In the genomic region with DNA sequence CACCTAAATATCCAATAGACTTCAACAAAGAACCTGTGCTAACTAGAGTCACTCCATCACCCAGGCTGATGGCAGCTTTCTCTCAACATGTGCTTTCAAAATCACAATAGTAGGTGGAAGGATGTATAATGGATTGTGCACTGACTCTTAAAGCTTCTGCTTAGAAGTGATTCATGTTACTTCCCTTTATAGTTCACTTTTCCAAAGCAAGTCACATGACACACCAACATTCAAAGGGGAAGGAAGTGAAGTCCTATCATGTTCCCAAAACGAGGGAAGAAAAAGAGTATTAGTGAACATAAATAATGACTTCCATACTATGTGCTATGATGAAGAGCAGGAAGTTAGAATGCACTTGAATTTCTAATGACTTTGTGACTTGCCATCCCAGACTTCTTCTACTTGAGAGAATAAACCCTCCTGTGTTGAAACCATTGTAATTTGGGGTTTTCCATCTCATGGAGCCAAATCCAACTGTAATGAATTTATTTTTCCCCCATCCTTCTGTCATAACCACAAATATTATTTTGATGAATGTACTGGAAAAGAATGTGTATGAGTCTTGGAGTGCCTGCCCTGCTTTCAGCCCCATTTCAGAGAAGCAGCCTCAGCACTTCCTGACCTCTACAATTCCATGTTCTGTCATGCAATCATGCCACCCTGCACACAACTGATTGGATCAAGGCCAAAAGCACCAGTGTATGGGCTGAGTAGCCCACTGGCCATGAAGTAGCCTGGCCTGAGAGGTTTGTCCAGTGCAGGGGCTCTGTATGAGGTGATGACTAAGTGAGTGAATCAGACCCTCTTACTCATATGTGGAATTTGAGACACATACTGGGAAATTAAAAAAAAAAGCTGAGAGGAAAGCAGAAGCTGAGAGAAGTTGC, we compare ENCODE assay signal across 9 cellular contexts.
DNase-seq lines count a peak whose midpoint lies in the region; ATAC-seq, FAIRE-seq and TF ChIP-seq lines count a peak whose summit lies in the region.
"Had no signal": no experiment of that assay in that cellular context is flagged by ENCODE, and none has a peak within 500 bp of the region (broad histone marks: within the 10 kb centered on the region; RNA-seq: fewer than 3 reads in every experiment).

No MANE protein-coding gene starts in this region.

- CTCF ChIA-PET in activated CD8-positive, alpha-beta T cell treated with anti-CD3 and anti-CD28 coated beads for 36 hours (lab: Charles Lee) = no interaction called here
- CTCF ChIA-PET in activated CD8-positive, alpha-beta T cell treated with anti-CD3 and anti-CD28 coated beads, Interleukin-2, amount 10 ng/mL, durations not matched to agents 7 days and 5 days (lab: Charles Lee) = no interaction called here

- TF ChIP-seq POLR2A in esophagus muscularis mucosa (IDR thresholded peaks at IDR 0.05; ENCODE audit: low read depth) = no peak

- H3K27ac ChIP-seq in skeletal muscle tissue (ENCODE audit: low read depth, low read length) (peak overlapping the region; percentile 50), esophagus muscularis mucosa (replicated peaks in 1 of 4) (no peak overlapping the region)

- H3K9me3 Mint-ChIP-seq in activated CD8-positive, alpha-beta T cell treated with anti-CD3 and anti-CD28 coated beads for 36 hours = peaks cover 20% of the 10 kb centered on the region
- H3K9me3 Mint-ChIP-seq in activated CD8-positive, alpha-beta T cell treated with anti-CD3 and anti-CD28 coated beads, Interleukin-2, amount 10 ng/mL, durations not matched to agents 7 days and 5 days (ENCODE audit: insufficient read depth) = peaks cover 12% of the 10 kb centered on the region

- no peak overlapping the region for H3K4me3 Mint-ChIP-seq in activated CD8-positive, alpha-beta T cell treated with anti-CD3 and anti-CD28 coated beads for 36 hours
- no peak overlapping the region for H3K4me3 Mint-ChIP-seq in activated CD8-positive, alpha-beta T cell treated with anti-CD3 and anti-CD28 coated beads, Interleukin-2, amount 10 ng/mL, durations not matched to agents 7 days and 5 days

- no peak for TF ChIP-seq EP300 in esophagus muscularis mucosa (IDR thresholded peaks at IDR 0.05)

- POLR2A ChIA-PET in activated CD8-positive, alpha-beta T cell treated with anti-CD3 and anti-CD28 coated beads for 36 hours (lab: Charles Lee) = no interaction called here
- POLR2A ChIA-PET in activated CD8-positive, alpha-beta T cell treated with anti-CD3 and anti-CD28 coated beads, Interleukin-2, amount 10 ng/mL, durations not matched to agents 7 days and 5 days (lab: Charles Lee) = no interaction called here

- no peak for TF ChIP-seq CTCF in activated CD8-positive, alpha-beta T cell treated with anti-CD3 and anti-CD28 coated beads for 36 hours (IDR thresholded peaks at IDR 0.05)
- TF ChIP-seq CTCF in esophagus muscularis mucosa (IDR thresholded peaks at IDR 0.05) = no peak

- peaks cover 11% of the 10 kb centered on the region for H3K4me1 Mint-ChIP-seq in activated CD8-positive, alpha-beta T cell treated with anti-CD3 and anti-CD28 coated beads for 36 hours (ENCODE audit: low read depth)
- H3K4me1 Mint-ChIP-seq in activated CD8-positive, alpha-beta T cell treated with anti-CD3 and anti-CD28 coated beads, Interleukin-2, amount 10 ng/mL, durations not matched to agents 7 days and 5 days (ENCODE audit: low read depth) = peaks cover 9% of the 10 kb centered on the region

- peaks cover 0 to 8% (median 4%) of the 10 kb centered on the region in 3 donors for H3K4me1 ChIP-seq in skeletal muscle tissue (ENCODE audit: control insufficient read depth in 3 of 3, insufficient read depth in 3 of 3, low read length in 3 of 3)
- peaks cover 0 to 22% (median 16%) of the 10 kb centered on the region in 4 donors for H3K4me1 ChIP-seq in esophagus muscularis mucosa

- H3K36me3 ChIP-seq in skeletal muscle tissue (ENCODE audit: control insufficient read depth in 3 of 3, insufficient read depth in 3 of 3, low read length in 3 of 3) (no peaks in the 10 kb centered on the region), esophagus muscularis mucosa (no peaks in the 10 kb centered on the region)

- no peak overlapping the region for H3K4me3 ChIP-seq in skeletal muscle tissue (ENCODE audit: low read length in 3 of 3)
- H3K4me3 ChIP-seq in esophagus muscularis mucosa = no peak overlapping the region

- 57% methylated on average over 1 of the region's 1 CpG for WGBS in esophagus muscularis mucosa

- peak; percentile 32 for ATAC-seq in activated CD8-positive, alpha-beta T cell treated with anti-CD3 and anti-CD28 coated beads for 36 hours
- no peak for ATAC-seq in activated CD8-positive, alpha-beta T cell treated with anti-CD3 and anti-CD28 coated beads, Interleukin-2, amount 10 ng/mL, durations not matched to agents 7 days and 5 days

- peaks cover 2% of the 10 kb centered on the region for H3K36me3 Mint-ChIP-seq in activated CD8-positive, alpha-beta T cell treated with anti-CD3 and anti-CD28 coated beads for 36 hours (ENCODE audit: low read depth)
- no peaks in the 10 kb centered on the region for H3K36me3 Mint-ChIP-seq in activated CD8-positive, alpha-beta T cell treated with anti-CD3 and anti-CD28 coated beads, Interleukin-2, amount 10 ng/mL, durations not matched to agents 7 days and 5 days (ENCODE audit: low read depth)

- H3K27me3 ChIP-seq in skeletal muscle tissue (ENCODE audit: control insufficient read depth in 3 of 3, insufficient read depth in 3 of 3, low read length in 3 of 3) = no peaks in the 10 kb centered on the region
- H3K27me3 ChIP-seq in esophagus muscularis mucosa = no peaks in the 10 kb centered on the region

- H3K9ac ChIP-seq in skeletal muscle tissue (ENCODE audit: low read depth in 1 of 3, low read length in 3 of 3) = no peak overlapping the region

- DNase-seq in activated CD8-positive, alpha-beta T cell treated with anti-CD3 and anti-CD28 coated beads for 36 hours = no peak
- no peak for DNase-seq in activated CD8-positive, alpha-beta T cell treated with anti-CD3 and anti-CD28 coated beads, Interleukin-2, amount 10 ng/mL, durations not matched to agents 7 days and 5 days
- DNase-seq in RCC 7860 (ENCODE audit: low spot score) (peak; percentile 98), fibroblast of gingiva (ENCODE audit: low read depth) (peak; percentile 91), esophagus muscularis mucosa (ENCODE audit: extremely low spot score) (no peak), T-helper 2 cell (no peak)
- DNase-seq in stimulated activated naive CD4-positive, alpha-beta T cell treated with Interleukin-2 at 50 U/mL for 16 hours (lab: John Stamatoyannopoulos, UW) = no peak
- DNase-seq: RPMI8226 had no signal

- no peaks in the 10 kb centered on the region for H3K27me3 Mint-ChIP-seq in activated CD8-positive, alpha-beta T cell treated with anti-CD3 and anti-CD28 coated beads for 36 hours
- H3K27me3 Mint-ChIP-seq in activated CD8-positive, alpha-beta T cell treated with anti-CD3 and anti-CD28 coated beads, Interleukin-2, amount 10 ng/mL, durations not matched to agents 7 days and 5 days (ENCODE audit: low read depth) = no peaks in the 10 kb centered on the region

- H3K27ac Mint-ChIP-seq in activated CD8-positive, alpha-beta T cell treated with anti-CD3 and anti-CD28 coated beads for 36 hours = no peak overlapping the region
- H3K27ac Mint-ChIP-seq in activated CD8-positive, alpha-beta T cell treated with anti-CD3 and anti-CD28 coated beads, Interleukin-2, amount 10 ng/mL, durations not matched to agents 7 days and 5 days = no peak overlapping the region

- H3K9me3 ChIP-seq in skeletal muscle tissue (ENCODE audit: control insufficient read depth in 3 of 3, low read length in 3 of 3) (no peaks in the 10 kb centered on the region), esophagus muscularis mucosa (no peaks in the 10 kb centered on the region)

- intact Hi-C loops in activated CD8-positive, alpha-beta T cell treated with anti-CD3 and anti-CD28 coated beads for 36 hours (cut with micrococcal nuclease) = no loop called here
- intact Hi-C loops in esophagus muscularis mucosa (cut with DNase I) = no loop called here

- FAIRE-seq in RCC 7860 (lab: Jason Lieb, UNC) = peak; percentile 97

Comparison
In these comparisons a context has a peak if more than half of its experiments do, and no peak if none do; other contexts are left out.
1. DNase-seq: peak in RCC 7860 (single experiment) and fibroblast of gingiva (single experiment); none in activated CD8-positive, alpha-beta T cell treated with anti-CD3 and anti-CD28 coated beads for 36 hours (single experiment), activated CD8-positive, alpha-beta T cell treated with anti-CD3 and anti-CD28 coated beads, Interleukin-2, amount 10 ng/mL, durations not matched to agents 7 days and 5 days (single experiment), stimulated activated naive CD4-positive, alpha-beta T cell treated with Interleukin-2 at 50 U/mL for 16 hours (single experiment), esophagus muscularis mucosa (single experiment) and T-helper 2 cell (0 of 5).